In genomic region chr16:6633441-6633840, GRCh38 we compare ENCODE assay signal across 30 cellular contexts.
"Had no signal": no experiment of that assay in that cellular context is flagged by ENCODE, and none has a peak within 500 bp of the region (broad histone marks: within the 10 kb centered on the region; RNA-seq: fewer than 3 reads in every experiment).

No MANE protein-coding gene starts in this region.

- H3K27me3 Mint-ChIP-seq: activated CD4-positive, alpha-beta memory T cell treated with anti-CD3 and anti-CD28 coated beads for 36 hours; activated CD4-positive, alpha-beta T cell treated with anti-CD3 and anti-CD28 coated beads for 36 hours; activated CD4-positive, alpha-beta T cell treated with anti-CD3 and anti-CD28 coated beads, Interleukin-2, amount 10 ng/mL, durations not matched to agents 24 days and 14 days; activated CD8-positive, alpha-beta memory T cell treated with anti-CD3 and anti-CD28 coated beads, Interleukin-2, amount 10 ng/mL, durations not matched to agents 7 days and 5 days; activated naive CD4-positive, alpha-beta T cell treated with anti-CD3 and anti-CD28 coated beads, Interleukin-2, amount 50 U/mL, for 24 hours; activated naive CD8-positive, alpha-beta T cell treated with anti-CD3 and anti-CD28 coated beads for 36 hours; activated naive CD8-positive, alpha-beta T cell treated with anti-CD3 and anti-CD28 coated beads, Interleukin-2, amount 50 U/mL, for 24 hours; activated T-cell treated with anti-CD3 and anti-CD28 coated beads, Interleukin-2, amount 50 U/mL, for 24 hours; effector memory CD8-positive, alpha-beta T cell had no signal

- DNase-seq: activated CD4-positive, alpha-beta memory T cell treated with anti-CD3 and anti-CD28 coated beads for 36 hours; activated CD4-positive, alpha-beta T cell treated with anti-CD3 and anti-CD28 coated beads for 36 hours; activated CD4-positive, alpha-beta T cell treated with anti-CD3 and anti-CD28 coated beads, Interleukin-2, amount 10 ng/mL, durations not matched to agents 24 days and 14 days; activated CD4-positive, CD25-positive, alpha-beta regulatory T cell; activated CD4-positive, CD25-positive, alpha-beta regulatory T cell treated with anti-CD3 and anti-CD28 coated beads, Interleukin-2, amount 50 U/mL, for 72 hours; activated CD8-positive, alpha-beta memory T cell treated with anti-CD3 and anti-CD28 coated beads, Interleukin-2, amount 10 ng/mL, durations not matched to agents 7 days and 5 days; activated CD8-positive, alpha-beta memory T cell treated with anti-CD3 and anti-CD28 coated beads, Interleukin-2, amount 50 U/mL, for 48 hours; activated CD8-positive, alpha-beta T cell treated with anti-CD3 and anti-CD28 coated beads, Interleukin-2, amount 10 ng/mL, durations not matched to agents 7 days and 5 days; activated gamma-delta T cell; activated naive CD4-positive, alpha-beta T cell treated with Interleukin-2 at 50 U/mL for 16 hours; activated naive CD8-positive, alpha-beta T cell treated with anti-CD3 and anti-CD28 coated beads for 36 hours; activated naive CD8-positive, alpha-beta T cell treated with anti-CD3 and anti-CD28 coated beads, Interleukin-2, amount 50 U/mL, for 24 hours; activated T-cell treated with anti-CD3 and anti-CD28 coated beads for 4 hours; activated T-cell treated with anti-CD3 and anti-CD28 coated beads, Interleukin-2, amount 50 U/mL, for 24 hours; activated T-cell treated with anti-CD3 and anti-CD28 coated beads, Interleukin-2, amount 50 U/mL, for 72 hours; amygdala; aorta; caudate nucleus; cortex of kidney; dermis blood vessel endothelial cell; effector CD4-positive, alpha-beta T cell; effector memory CD8-positive, alpha-beta T cell; erythroblast; foreskin keratinocyte; gastrocnemius medialis; glutamatergic neuron; heart left ventricle; T-helper 2 cell had no signal

- H3K27ac Mint-ChIP-seq: activated CD4-positive, alpha-beta memory T cell treated with anti-CD3 and anti-CD28 coated beads for 36 hours; activated CD4-positive, alpha-beta T cell treated with anti-CD3 and anti-CD28 coated beads for 36 hours; activated CD4-positive, alpha-beta T cell treated with anti-CD3 and anti-CD28 coated beads, Interleukin-2, amount 10 ng/mL, durations not matched to agents 24 days and 14 days; activated CD8-positive, alpha-beta memory T cell treated with anti-CD3 and anti-CD28 coated beads, Interleukin-2, amount 10 ng/mL, durations not matched to agents 7 days and 5 days; activated CD8-positive, alpha-beta T cell treated with anti-CD3 and anti-CD28 coated beads, Interleukin-2, amount 10 ng/mL, durations not matched to agents 7 days and 5 days; activated naive CD4-positive, alpha-beta T cell treated with anti-CD3 and anti-CD28 coated beads, Interleukin-2, amount 50 U/mL, for 24 hours; activated naive CD8-positive, alpha-beta T cell treated with anti-CD3 and anti-CD28 coated beads for 36 hours; activated naive CD8-positive, alpha-beta T cell treated with anti-CD3 and anti-CD28 coated beads, Interleukin-2, amount 50 U/mL, for 24 hours; activated T-cell treated with anti-CD3 and anti-CD28 coated beads, Interleukin-2, amount 50 U/mL, for 24 hours; activated T-cell treated with anti-CD3 and anti-CD28 coated beads, Interleukin-2, amount 50 U/mL, for 72 hours; effector memory CD8-positive, alpha-beta T cell had no signal

- H3K9me3 Mint-ChIP-seq: activated CD4-positive, alpha-beta memory T cell treated with anti-CD3 and anti-CD28 coated beads for 36 hours; activated CD4-positive, alpha-beta T cell treated with anti-CD3 and anti-CD28 coated beads, Interleukin-2, amount 10 ng/mL, durations not matched to agents 24 days and 14 days; activated naive CD4-positive, alpha-beta T cell treated with anti-CD3 and anti-CD28 coated beads, Interleukin-2, amount 50 U/mL, for 24 hours; activated naive CD8-positive, alpha-beta T cell treated with anti-CD3 and anti-CD28 coated beads for 36 hours; activated naive CD8-positive, alpha-beta T cell treated with anti-CD3 and anti-CD28 coated beads, Interleukin-2, amount 50 U/mL, for 24 hours; activated T-cell treated with anti-CD3 and anti-CD28 coated beads, Interleukin-2, amount 50 U/mL, for 24 hours; activated T-cell treated with anti-CD3 and anti-CD28 coated beads, Interleukin-2, amount 50 U/mL, for 72 hours had no signal

- H3K4me3 Mint-ChIP-seq: activated CD4-positive, alpha-beta memory T cell treated with anti-CD3 and anti-CD28 coated beads for 36 hours; activated CD4-positive, alpha-beta T cell treated with anti-CD3 and anti-CD28 coated beads for 36 hours; activated CD4-positive, alpha-beta T cell treated with anti-CD3 and anti-CD28 coated beads, Interleukin-2, amount 10 ng/mL, durations not matched to agents 24 days and 14 days; activated CD8-positive, alpha-beta memory T cell treated with anti-CD3 and anti-CD28 coated beads, Interleukin-2, amount 10 ng/mL, durations not matched to agents 7 days and 5 days; activated CD8-positive, alpha-beta T cell treated with anti-CD3 and anti-CD28 coated beads, Interleukin-2, amount 10 ng/mL, durations not matched to agents 7 days and 5 days; activated naive CD4-positive, alpha-beta T cell treated with anti-CD3 and anti-CD28 coated beads, Interleukin-2, amount 50 U/mL, for 24 hours; activated naive CD8-positive, alpha-beta T cell treated with anti-CD3 and anti-CD28 coated beads for 36 hours; activated naive CD8-positive, alpha-beta T cell treated with anti-CD3 and anti-CD28 coated beads, Interleukin-2, amount 50 U/mL, for 24 hours; activated T-cell treated with anti-CD3 and anti-CD28 coated beads, Interleukin-2, amount 50 U/mL, for 24 hours; activated T-cell treated with anti-CD3 and anti-CD28 coated beads, Interleukin-2, amount 50 U/mL, for 72 hours; effector memory CD8-positive, alpha-beta T cell had no signal

- ATAC-seq: activated CD4-positive, alpha-beta T cell treated with anti-CD3 and anti-CD28 coated beads for 36 hours; activated CD8-positive, alpha-beta memory T cell treated with anti-CD3 and anti-CD28 coated beads, Interleukin-2, amount 10 ng/mL, durations not matched to agents 7 days and 5 days; activated CD8-positive, alpha-beta T cell treated with anti-CD3 and anti-CD28 coated beads, Interleukin-2, amount 10 ng/mL, durations not matched to agents 7 days and 5 days; activated naive CD8-positive, alpha-beta T cell treated with anti-CD3 and anti-CD28 coated beads, Interleukin-2, amount 50 U/mL, for 24 hours; activated T-cell treated with anti-CD3 and anti-CD28 coated beads, Interleukin-2, amount 50 U/mL, for 72 hours; body of pancreas; effector memory CD8-positive, alpha-beta T cell; foreskin keratinocyte; gastrocnemius medialis; heart left ventricle had no signal

- H3K36me3 Mint-ChIP-seq: activated CD4-positive, alpha-beta memory T cell treated with anti-CD3 and anti-CD28 coated beads for 36 hours; activated CD8-positive, alpha-beta memory T cell treated with anti-CD3 and anti-CD28 coated beads, Interleukin-2, amount 10 ng/mL, durations not matched to agents 7 days and 5 days; activated naive CD4-positive, alpha-beta T cell treated with anti-CD3 and anti-CD28 coated beads, Interleukin-2, amount 50 U/mL, for 24 hours; activated naive CD8-positive, alpha-beta T cell treated with anti-CD3 and anti-CD28 coated beads for 36 hours had no signal

- H3K4me1 Mint-ChIP-seq: activated CD4-positive, alpha-beta T cell treated with anti-CD3 and anti-CD28 coated beads for 36 hours; activated CD4-positive, alpha-beta T cell treated with anti-CD3 and anti-CD28 coated beads, Interleukin-2, amount 10 ng/mL, durations not matched to agents 24 days and 14 days; activated CD8-positive, alpha-beta memory T cell treated with anti-CD3 and anti-CD28 coated beads, Interleukin-2, amount 10 ng/mL, durations not matched to agents 7 days and 5 days; activated naive CD4-positive, alpha-beta T cell treated with anti-CD3 and anti-CD28 coated beads, Interleukin-2, amount 50 U/mL, for 24 hours; activated naive CD8-positive, alpha-beta T cell treated with anti-CD3 and anti-CD28 coated beads for 36 hours; activated naive CD8-positive, alpha-beta T cell treated with anti-CD3 and anti-CD28 coated beads, Interleukin-2, amount 50 U/mL, for 24 hours had no signal
